In genomic region chr5:144369001-144369400, GRCh38 we compare ENCODE assay signal across 13 cellular contexts.
DNase-seq lines count a peak whose midpoint lies in the region; ATAC-seq and TF ChIP-seq lines count a peak whose summit lies in the region.
"Had no signal": no experiment of that assay in that cellular context is flagged by ENCODE, and none has a peak within 500 bp of the region (broad histone marks: within the 10 kb centered on the region; RNA-seq: fewer than 3 reads in every experiment).

No MANE protein-coding gene starts in this region.

- H3K36me3 Mint-ChIP-seq in type B pancreatic cell = no peaks in the 10 kb centered on the region
- H3K36me3 Mint-ChIP-seq: stimulated activated memory B cell treated with anti-CD40 and anti-IgM and Interleukin-4, amounts not matched to agents 10 μg/mL and 1 μg/mL and 100 μg/mL, for 72 hours had no signal

- peaks cover 2% of the 10 kb centered on the region for H3K27me3 Mint-ChIP-seq in type B pancreatic cell
- H3K27me3 Mint-ChIP-seq: stimulated activated memory B cell treated with anti-CD40 and anti-IgM and Interleukin-4, amounts not matched to agents 10 μg/mL and 1 μg/mL and 100 μg/mL, for 72 hours had no signal

- ATAC-seq in HG03103 (IDR thresholded peaks at IDR 0.05; ENCODE audit: low read depth, unreplicated experiment) = peak; percentile 86
- ATAC-seq: stimulated activated memory B cell treated with anti-CD40 and anti-IgM and Interleukin-4, amounts not matched to agents 10 μg/mL and 1 μg/mL and 100 μg/mL, for 72 hours had no signal

- no peaks in the 10 kb centered on the region for H3K9me3 Mint-ChIP-seq in type B pancreatic cell
- H3K9me3 Mint-ChIP-seq: stimulated activated memory B cell treated with anti-CD40 and anti-IgM and Interleukin-4, amounts not matched to agents 10 μg/mL and 1 μg/mL and 100 μg/mL, for 72 hours had no signal

- no peak overlapping the region for H3K4me3 Mint-ChIP-seq in type B pancreatic cell
- H3K4me3 Mint-ChIP-seq: stimulated activated memory B cell treated with anti-CD40 and anti-IgM and Interleukin-4, amounts not matched to agents 10 μg/mL and 1 μg/mL and 100 μg/mL, for 72 hours had no signal

- TF ChIP-seq CTCF in type B pancreatic cell (conservative IDR thresholded peaks at IDR 0.05) = no peak

- DNase-seq in NCI-H1417 (lab: John Stamatoyannopoulos, UW) (peak in 2 of 3 experiments; percentile 24 to 85), NCI-H1417 treated with DMSO at 0.1 percent for 48 hours (lab: John Stamatoyannopoulos, UW) (no peak), NCI-H345 (lab: John Stamatoyannopoulos, UW) (peak; percentile 93), renal cortical epithelial cell (ENCODE audit: low read depth) (peak; percentile 66), mucosa of gallbladder (ENCODE audit: low spot score) (no peak), type B pancreatic cell (ENCODE audit: extremely low spot score, unreplicated experiment) (no peak)
- no peak for DNase-seq in activated naive CD4-positive, alpha-beta T cell treated with Interleukin-2 at 50 U/mL for 16 hours
- DNase-seq: activated CD4-positive, alpha-beta T cell treated with anti-CD3 and anti-CD28 coated beads, Interleukin-2, amount 50 U/mL, for 1 hour; activated naive CD4-positive, alpha-beta T cell; islet precursor cell; NCI-H526 treated with DMSO at 0.1 percent for 48 hours had no signal

- H3K27ac Mint-ChIP-seq in type B pancreatic cell = no peak overlapping the region
- H3K27ac Mint-ChIP-seq: stimulated activated memory B cell treated with anti-CD40 and anti-IgM and Interleukin-4, amounts not matched to agents 10 μg/mL and 1 μg/mL and 100 μg/mL, for 72 hours had no signal

- peaks cover 3% of the 10 kb centered on the region for H3K4me1 Mint-ChIP-seq in type B pancreatic cell (ENCODE audit: unreplicated experiment)
- H3K4me1 Mint-ChIP-seq: stimulated activated memory B cell treated with anti-CD40 and anti-IgM and Interleukin-4, amounts not matched to agents 10 μg/mL and 1 μg/mL and 100 μg/mL, for 72 hours had no signal

Comparison
In these comparisons a context has a peak if more than half of its experiments do, and no peak if none do; other contexts are left out.
1. DNase-seq: peak in NCI-H1417 (2 of 3), NCI-H345 (single experiment) and renal cortical epithelial cell (single experiment); none in NCI-H1417 treated with DMSO at 0.1 percent for 48 hours (single experiment), mucosa of gallbladder (single experiment), activated naive CD4-positive, alpha-beta T cell treated with Interleukin-2 at 50 U/mL for 16 hours (single experiment) and type B pancreatic cell (single experiment).